Comparison of ENCODE assay signal across 9 cellular contexts in the genomic region with DNA sequence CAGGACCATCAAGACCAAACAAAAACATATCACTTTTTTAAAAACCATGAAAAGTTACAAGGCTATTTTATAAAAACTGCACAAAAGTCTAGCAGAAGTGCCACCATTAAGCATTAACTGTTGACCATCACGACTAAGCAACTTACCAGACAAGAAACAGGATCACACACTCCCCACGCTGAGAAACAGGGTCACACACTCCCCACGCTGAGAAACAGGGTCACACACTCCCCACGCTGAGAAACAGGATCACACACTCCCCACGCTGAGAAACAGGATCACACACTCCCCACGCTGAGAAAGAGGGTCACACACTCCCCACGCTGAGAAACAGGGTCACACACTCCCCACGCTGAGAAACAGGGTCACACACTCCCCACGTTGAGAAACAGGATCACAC. TPM values are rescaled to one million over a fixed set of nuclear protein-coding genes. Genes with fewer than 3 reads are reported as not detected.
"Had no signal": no experiment of that assay in that cellular context is flagged by ENCODE, and none has a peak within 500 bp of the region (broad histone marks: within the 10 kb centered on the region; RNA-seq: fewer than 3 reads in every experiment).

No MANE protein-coding gene starts in this region.

RNA-seq across cellular contexts. Expression of a gene that starts 28.9 kb away (rescaled TPM):
- total RNA-seq: LHCN-M2, MCF 10A, NCI-H460, OCI-LY7, PC-9, Right ventricle myocardium inferior, RPMI7951, SJCRH30, SK-MEL-5 had no signal

RNA-seq across cellular contexts. Expression of a gene that starts 42.2 kb away (rescaled TPM):
- total RNA-seq: LHCN-M2, MCF 10A, NCI-H460, OCI-LY7, PC-9, Right ventricle myocardium inferior, RPMI7951, SJCRH30, SK-MEL-5 had no signal

RNA-seq across cellular contexts. Expression of a gene that starts 49.1 kb away (rescaled TPM):
- total RNA-seq: LHCN-M2, MCF 10A, NCI-H460, OCI-LY7, PC-9, RPMI7951, SJCRH30, SK-MEL-5 had no signal
